16 cellular contexts compared by ENCODE assay signal in the genomic region with DNA sequence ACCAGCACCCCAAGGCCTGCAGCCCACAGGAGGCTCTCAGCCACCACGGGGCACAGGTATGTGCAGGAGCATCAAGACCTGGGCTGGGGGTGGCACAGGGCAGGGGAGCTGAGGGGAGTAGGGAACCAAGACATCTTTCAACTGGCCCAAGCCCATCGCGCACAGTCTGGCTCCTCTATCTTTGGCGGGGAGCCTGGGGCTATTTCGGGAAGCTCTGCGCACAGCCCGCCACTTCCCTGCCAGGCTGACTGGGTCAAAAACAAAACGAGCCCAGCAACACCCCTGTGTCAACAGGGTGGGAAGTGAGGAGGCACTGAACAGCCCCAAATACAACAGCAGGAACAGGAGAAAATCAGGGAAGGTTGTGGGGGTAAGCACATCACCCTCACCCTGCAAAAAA.
DNase-seq lines count a peak whose midpoint lies in the region; ATAC-seq and TF ChIP-seq lines count a peak whose summit lies in the region.
"Had no signal": no experiment of that assay in that cellular context is flagged by ENCODE, and none has a peak within 500 bp of the region (broad histone marks: within the 10 kb centered on the region; RNA-seq: fewer than 3 reads in every experiment).

No MANE protein-coding gene starts in this region.

- H3K27ac Mint-ChIP-seq in CD4-positive, CD25-positive, alpha-beta regulatory T cell = peak overlapping the region in 2 of 3 donors; percentile 42 to 47
- no peak overlapping the region for H3K27ac Mint-ChIP-seq in glutamatergic neuron (ENCODE audit: unreplicated experiment)
- H3K27ac Mint-ChIP-seq: activated T-helper 2 cell treated with anti-CD3 and anti-CD28 coated beads, Interferon-gamma antibody, Interleukin-2, Interleukin-4, amounts not matched to agents 10 μg/mL and 5 μg/mL and 100 μg/mL, durations not matched to agents 14 hours and 24 hours and 36 hours had no signal

- no peaks in the 10 kb centered on the region for H3K36me3 ChIP-seq in CD4-positive, CD25-positive, alpha-beta regulatory T cell (ENCODE audit: control insufficient read depth, insufficient read depth, low read length)
- H3K36me3 ChIP-seq in gastrocnemius medialis = no peaks in the 10 kb centered on the region
- H3K36me3 ChIP-seq: prostate gland had no signal

- H3K4me3 ChIP-seq in CD4-positive, CD25-positive, alpha-beta regulatory T cell (ENCODE audit: low read depth, low read length) = no peak overlapping the region
- H3K4me3 ChIP-seq in gastrocnemius medialis = no peak overlapping the region
- H3K4me3 ChIP-seq: prostate gland had no signal

- no peaks in the 10 kb centered on the region for H3K27me3 Mint-ChIP-seq in CD4-positive, CD25-positive, alpha-beta regulatory T cell
- H3K27me3 Mint-ChIP-seq in glutamatergic neuron (ENCODE audit: unreplicated experiment) = peaks cover 7% of the 10 kb centered on the region
- H3K27me3 Mint-ChIP-seq: T-cell had no signal

- peaks cover 17 to 80% (median 32%) of the 10 kb centered on the region in 4 donors for H3K4me1 Mint-ChIP-seq in CD4-positive, CD25-positive, alpha-beta regulatory T cell
- peaks cover 31% of the 10 kb centered on the region for H3K4me1 Mint-ChIP-seq in glutamatergic neuron (ENCODE audit: low read depth, unreplicated experiment)

- no peaks in the 10 kb centered on the region for H3K9me3 ChIP-seq in CD4-positive, CD25-positive, alpha-beta regulatory T cell (ENCODE audit: control insufficient read depth in 2 of 2, low read length in 2 of 2)
- H3K9me3 ChIP-seq in gastrocnemius medialis = no peaks in the 10 kb centered on the region
- H3K9me3 ChIP-seq: prostate gland had no signal

- H3K36me3 Mint-ChIP-seq in CD4-positive, CD25-positive, alpha-beta regulatory T cell = peaks cover 7% of the 10 kb centered on the region
- no peaks in the 10 kb centered on the region for H3K36me3 Mint-ChIP-seq in glutamatergic neuron (ENCODE audit: unreplicated experiment)

- peak overlapping the region in 1 of 4 donors; percentile 56 for H3K4me3 Mint-ChIP-seq in CD4-positive, CD25-positive, alpha-beta regulatory T cell
- no peak overlapping the region for H3K4me3 Mint-ChIP-seq in glutamatergic neuron (ENCODE audit: unreplicated experiment)

- TF ChIP-seq POLR2A in gastrocnemius medialis (IDR thresholded peaks at IDR 0.05) = peak; percentile 32 to 43

- no peaks in the 10 kb centered on the region for H3K9me3 Mint-ChIP-seq in CD4-positive, CD25-positive, alpha-beta regulatory T cell
- peaks cover 6% of the 10 kb centered on the region for H3K9me3 Mint-ChIP-seq in glutamatergic neuron (ENCODE audit: unreplicated experiment)
- H3K9me3 Mint-ChIP-seq: activated T-helper 2 cell treated with anti-CD3 and anti-CD28 coated beads, Interferon-gamma antibody, Interleukin-2, Interleukin-4, amounts not matched to agents 10 μg/mL and 5 μg/mL and 100 μg/mL, durations not matched to agents 14 hours and 24 hours and 36 hours; T-cell had no signal

- intact Hi-C loops in gastrocnemius medialis (cut with DNase I; ENCODE audit: low total_unique reads) = loop anchor here (1.0 kb wide), 1 partner anchor 14 kb away; no protein-coding TSS in a partner anchor

- in situ Hi-C loops in gastrocnemius medialis (cut with MboI; ENCODE audit: low sequenced_read_pairs in 4 of 4) = no loop called here

- no peak overlapping the region for H3K27ac ChIP-seq in CD4-positive, CD25-positive, alpha-beta regulatory T cell (ENCODE audit: insufficient read depth, low read length, poor library complexity, severe bottlenecking)
- H3K27ac ChIP-seq in gastrocnemius medialis = peak overlapping the region; percentile 85 to 98 (median 94)
- H3K27ac ChIP-seq: foreskin keratinocyte, prostate gland had no signal

- DNase-seq in CD4-positive, CD25-positive, alpha-beta regulatory T cell = no peak
- DNase-seq in cerebellar cortex (ENCODE audit: low spot score) = peak; percentile 93
- DNase-seq in hypothalamus (lab: John Stamatoyannopoulos, UW) = peak in 39 of 51 donors; percentile 19 to 74 (median 60)
- peak; percentile 74 to 90 for DNase-seq in gastrocnemius medialis
- no peak for DNase-seq in glutamatergic neuron
- no peak for DNase-seq in HuH-7.5 (ENCODE audit: low spot score)
- no peak for DNase-seq in activated T-cell treated with anti-CD3 and anti-CD28 coated beads for 4 hours
- DNase-seq in HCEC 1CT = no peak
- DNase-seq: activated CD4-positive, alpha-beta T cell treated with anti-CD3 and anti-CD28 coated beads for 4 hours; central memory CD4-positive, alpha-beta T cell; foreskin keratinocyte; Karpas-422; NCI-H2029; T-cell had no signal

- H3K27me3 ChIP-seq in CD4-positive, CD25-positive, alpha-beta regulatory T cell (ENCODE audit: control insufficient read depth, insufficient read depth, low read length) = no peaks in the 10 kb centered on the region
- H3K27me3 ChIP-seq in gastrocnemius medialis = no peaks in the 10 kb centered on the region
- H3K27me3 ChIP-seq: foreskin keratinocyte had no signal

- TF ChIP-seq CTCF in gastrocnemius medialis (IDR thresholded peaks at IDR 0.05 in 4 of 5, conservative IDR thresholded peaks at IDR 0.05 in 1 of 5) = no peak
- no peak for TF ChIP-seq CTCF in glutamatergic neuron (IDR thresholded peaks at IDR 0.05; ENCODE audit: partially characterized antibody, unreplicated experiment)

- no peak for ATAC-seq in CD4-positive, CD25-positive, alpha-beta regulatory T cell (ENCODE audit: low read depth in 2 of 2)
- ATAC-seq in gastrocnemius medialis = peak; percentile 62 to 74
- ATAC-seq: foreskin keratinocyte had no signal

- H3K4me1 ChIP-seq in CD4-positive, CD25-positive, alpha-beta regulatory T cell (ENCODE audit: control insufficient read depth, insufficient read depth, low read length, poor library complexity, severe bottlenecking) = peaks cover 23% of the 10 kb centered on the region
- peaks cover 79 to 80% of the 10 kb centered on the region in 2 donors for H3K4me1 ChIP-seq in gastrocnemius medialis
- H3K4me1 ChIP-seq: prostate gland had no signal

Comparison
In these comparisons a context has a peak if more than half of its experiments do, and no peak if none do; other contexts are left out.
1. ATAC-seq: peak in gastrocnemius medialis (2 of 2); none in CD4-positive, CD25-positive, alpha-beta regulatory T cell (0 of 2).
2. DNase-seq: peak in cerebellar cortex (single experiment), hypothalamus (39 of 51) and gastrocnemius medialis (2 of 2); none in CD4-positive, CD25-positive, alpha-beta regulatory T cell (0 of 3), glutamatergic neuron (single experiment), HuH-7.5 (single experiment), activated T-cell treated with anti-CD3 and anti-CD28 coated beads for 4 hours (single experiment) and HCEC 1CT (single experiment).